ENCODE assay signal across 1 cellular context in the genomic region with DNA sequence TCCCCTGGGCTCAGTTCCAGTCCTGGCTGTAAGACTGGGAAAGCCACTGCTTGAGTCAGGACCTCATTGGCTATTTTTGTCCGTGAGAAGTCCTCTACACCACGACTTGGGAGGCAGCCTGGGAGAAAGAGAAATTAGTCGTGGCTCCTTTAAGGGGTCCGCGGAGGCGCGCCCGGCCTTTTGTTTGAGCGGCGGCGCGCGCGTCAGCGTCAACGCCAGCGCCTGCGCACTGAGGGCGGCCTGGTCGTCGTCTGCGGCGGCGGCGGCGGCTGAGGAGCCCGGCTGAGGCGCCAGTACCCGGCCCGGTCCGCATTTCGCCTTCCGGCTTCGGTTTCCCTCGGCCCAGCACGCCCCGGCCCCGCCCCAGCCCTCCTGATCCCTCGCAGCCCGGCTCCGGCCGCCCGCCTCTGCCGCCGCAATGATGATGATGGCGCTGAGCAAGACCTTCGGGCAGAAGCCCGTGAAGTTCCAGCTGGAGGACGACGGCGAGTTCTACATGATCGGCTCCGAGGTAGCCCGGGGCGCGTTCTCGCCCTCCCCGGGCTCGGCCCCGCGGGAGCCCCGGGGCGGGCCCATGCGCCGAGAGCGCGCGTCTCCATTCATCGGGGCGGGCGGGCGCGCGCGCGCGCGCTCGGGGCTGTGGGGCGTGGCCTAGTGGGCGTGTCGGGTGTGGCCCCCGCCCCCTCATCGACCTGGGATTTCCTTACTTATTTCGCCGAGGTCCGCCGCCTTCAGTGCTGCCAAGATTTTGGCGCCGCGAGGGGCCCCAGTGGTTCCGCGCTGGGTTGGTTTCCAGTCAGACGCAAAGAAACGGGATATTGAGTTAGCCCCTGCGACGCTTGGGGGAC.
TF ChIP-seq lines count a peak whose summit lies in the region.

TSS of gene SMARCB1 (plus strand) at position 215 of the 848 bp plus-strand sequence. CDS start at position 419, 204 bp downstream.

TF ChIP-seq in HEK293, 187 proteins besides CTCF, POLR2A, EP300 and RAD21 (continued from another document and continues in another):
- no peak for TF ChIP-seq ZNF518A (tag by site-specific recombination; conservative IDR thresholded peaks at IDR 0.05; ENCODE audit: low read depth)
- no peak for TF ChIP-seq ZIC2 (tag by site-specific recombination; IDR thresholded peaks at IDR 0.05)
- TF ChIP-seq ZNF362 (tag by site-specific recombination; IDR thresholded peaks at IDR 0.05): no peak
- TF ChIP-seq ZNF658 (tag by site-specific recombination; IDR thresholded peaks at IDR 0.05): no peak
- TF ChIP-seq ZNF677 (tag by site-specific recombination; IDR thresholded peaks at IDR 0.05): 0 out of 2 replicates have a peak, but pooled peaks have one; percentile 3
- TF ChIP-seq, protein P1, sequence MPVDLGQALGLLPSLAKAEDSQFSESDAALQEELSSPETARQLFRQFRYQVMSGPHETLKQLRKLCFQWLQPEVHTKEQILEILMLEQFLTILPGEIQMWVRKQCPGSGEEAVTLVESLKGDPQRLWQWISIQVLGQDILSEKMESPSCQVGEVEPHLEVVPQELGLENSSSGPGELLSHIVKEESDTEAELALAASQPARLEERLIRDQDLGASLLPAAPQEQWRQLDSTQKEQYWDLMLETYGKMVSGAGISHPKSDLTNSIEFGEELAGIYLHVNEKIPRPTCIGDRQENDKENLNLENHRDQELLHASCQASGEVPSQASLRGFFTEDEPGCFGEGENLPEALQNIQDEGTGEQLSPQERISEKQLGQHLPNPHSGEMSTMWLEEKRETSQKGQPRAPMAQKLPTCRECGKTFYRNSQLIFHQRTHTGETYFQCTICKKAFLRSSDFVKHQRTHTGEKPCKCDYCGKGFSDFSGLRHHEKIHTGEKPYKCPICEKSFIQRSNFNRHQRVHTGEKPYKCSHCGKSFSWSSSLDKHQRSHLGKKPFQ (tag by site-specific recombination; IDR thresholded peaks at IDR 0.05): no peak
- no peak for TF ChIP-seq KLF10 (tag by site-specific recombination; IDR thresholded peaks at IDR 0.05)
- TF ChIP-seq ZNF146 (tag by site-specific recombination; IDR thresholded peaks at IDR 0.05): no peak
- TF ChIP-seq ZNF777 (tag by site-specific recombination; IDR thresholded peaks at IDR 0.05; ENCODE audit: borderline replicate concordance): no peak
- TF ChIP-seq ZNF391 (tag by site-specific recombination; IDR thresholded peaks at IDR 0.05; ENCODE audit: borderline replicate concordance, low read depth): no peak
- TF ChIP-seq ZNF138 (tag by site-specific recombination; IDR thresholded peaks at IDR 0.05; ENCODE audit: borderline replicate concordance): no peak
- no peak for TF ChIP-seq ZSCAN23 (tag by site-specific recombination; IDR thresholded peaks at IDR 0.05)
- TF ChIP-seq, protein P2, sequence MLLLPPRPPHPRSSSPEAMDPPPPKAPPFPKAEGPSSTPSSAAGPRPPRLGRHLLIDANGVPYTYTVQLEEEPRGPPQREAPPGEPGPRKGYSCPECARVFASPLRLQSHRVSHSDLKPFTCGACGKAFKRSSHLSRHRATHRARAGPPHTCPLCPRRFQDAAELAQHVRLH (tag by site-specific recombination; IDR thresholded peaks at IDR 0.05): no peak
- peak; percentile 65 for TF ChIP-seq ZBTB8A (tag by site-specific recombination; IDR thresholded peaks at IDR 0.05)
- no peak for TF ChIP-seq GLI4 (tag by site-specific recombination; IDR thresholded peaks at IDR 0.05)
- no peak for TF ChIP-seq ZNF423 (tag by site-specific recombination; IDR thresholded peaks at IDR 0.05)
- TF ChIP-seq GFI1B (tag by site-specific recombination; IDR thresholded peaks at IDR 0.05): 0 out of 2 replicates have a peak, but pooled peaks have one; percentile 22
- no peak for TF ChIP-seq ZNF544 (tag by site-specific recombination; IDR thresholded peaks at IDR 0.05)
- no peak for TF ChIP-seq ZNF121 (tag by site-specific recombination; IDR thresholded peaks at IDR 0.05)
- no peak for TF ChIP-seq ZNF19 (tag by site-specific recombination; IDR thresholded peaks at IDR 0.05; ENCODE audit: low read depth)
- peak; percentile 99 for TF ChIP-seq KLF9 (tag by site-specific recombination; IDR thresholded peaks at IDR 0.05; ENCODE audit: low read depth)
- no peak for TF ChIP-seq ZSCAN5A (tag by site-specific recombination; IDR thresholded peaks at IDR 0.05)
- TF ChIP-seq ZNF10 (tag by site-specific recombination; IDR thresholded peaks at IDR 0.05): no peak
- no peak for TF ChIP-seq ZNF426 (tag by site-specific recombination; IDR thresholded peaks at IDR 0.05)
- no peak for TF ChIP-seq ZNF148 (tag by site-specific recombination; IDR thresholded peaks at IDR 0.05; ENCODE audit: borderline replicate concordance)
- TF ChIP-seq ZNF776 (tag by site-specific recombination; IDR thresholded peaks at IDR 0.05; ENCODE audit: borderline replicate concordance): no peak
- TF ChIP-seq ZNF792 (tag by site-specific recombination; IDR thresholded peaks at IDR 0.05): no peak
- TF ChIP-seq ZFHX2 (tag by site-specific recombination; conservative IDR thresholded peaks at IDR 0.05): peak; percentile 67
- no peak for TF ChIP-seq ZNF514 (tag by site-specific recombination; IDR thresholded peaks at IDR 0.05)
- no peak for TF ChIP-seq ZNF473 (tag by site-specific recombination; IDR thresholded peaks at IDR 0.05)
- no peak for TF ChIP-seq ZBTB7A (tag by site-specific recombination; IDR thresholded peaks at IDR 0.05; ENCODE audit: low read depth)
- TF ChIP-seq ZNF274 (IDR thresholded peaks at IDR 0.05; ENCODE audit: low read length): no peak
- TF ChIP-seq ZNF274 (tag by site-specific recombination; IDR thresholded peaks at IDR 0.05; ENCODE audit: borderline replicate concordance): no peak
- no peak; the same call in 1 of the 2 replicates for TF ChIP-seq MEIS1 (CRISPR knock-in tag; IDR thresholded peaks at IDR 0.05; ENCODE audit: borderline replicate concordance)
- no peak for TF ChIP-seq TRIM28 (IDR thresholded peaks at IDR 0.05; ENCODE audit: borderline replicate concordance, low read length)
- TF ChIP-seq SALL2 (tag by site-specific recombination; IDR thresholded peaks at IDR 0.05; ENCODE audit: borderline replicate concordance): no peak
- no peak for TF ChIP-seq ZNF843 (tag by site-specific recombination; IDR thresholded peaks at IDR 0.05)
- no peak for TF ChIP-seq ZNF501 (tag by site-specific recombination; IDR thresholded peaks at IDR 0.05)
- TF ChIP-seq, protein P3, sequence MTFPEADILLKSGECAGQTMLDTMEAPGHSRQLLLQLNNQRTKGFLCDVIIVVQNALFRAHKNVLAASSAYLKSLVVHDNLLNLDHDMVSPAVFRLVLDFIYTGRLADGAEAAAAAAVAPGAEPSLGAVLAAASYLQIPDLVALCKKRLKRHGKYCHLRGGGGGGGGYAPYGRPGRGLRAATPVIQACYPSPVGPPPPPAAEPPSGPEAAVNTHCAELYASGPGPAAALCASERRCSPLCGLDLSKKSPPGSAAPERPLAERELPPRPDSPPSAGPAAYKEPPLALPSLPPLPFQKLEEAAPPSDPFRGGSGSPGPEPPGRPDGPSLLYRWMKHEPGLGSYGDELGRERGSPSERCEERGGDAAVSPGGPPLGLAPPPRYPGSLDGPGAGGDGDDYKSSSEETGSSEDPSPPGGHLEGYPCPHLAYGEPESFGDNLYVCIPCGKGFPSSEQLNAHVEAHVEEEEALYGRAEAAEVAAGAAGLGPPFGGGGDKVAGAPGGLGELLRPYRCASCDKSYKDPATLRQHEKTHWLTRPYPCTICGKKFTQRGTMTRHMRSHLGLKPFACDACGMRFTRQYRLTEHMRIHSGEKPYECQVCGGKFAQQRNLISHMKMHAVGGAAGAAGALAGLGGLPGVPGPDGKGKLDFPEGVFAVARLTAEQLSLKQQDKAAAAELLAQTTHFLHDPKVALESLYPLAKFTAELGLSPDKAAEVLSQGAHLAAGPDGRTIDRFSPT (tag by site-specific recombination; IDR thresholded peaks at IDR 0.05): no peak
- TF ChIP-seq ZSCAN16 (tag by site-specific recombination; IDR thresholded peaks at IDR 0.05): no peak
- no peak for TF ChIP-seq IKZF3 (tag by site-specific recombination; IDR thresholded peaks at IDR 0.05)
- TF ChIP-seq KLF8 (tag by site-specific recombination; IDR thresholded peaks at IDR 0.05): peak; percentile 93
- TF ChIP-seq, protein P4, sequence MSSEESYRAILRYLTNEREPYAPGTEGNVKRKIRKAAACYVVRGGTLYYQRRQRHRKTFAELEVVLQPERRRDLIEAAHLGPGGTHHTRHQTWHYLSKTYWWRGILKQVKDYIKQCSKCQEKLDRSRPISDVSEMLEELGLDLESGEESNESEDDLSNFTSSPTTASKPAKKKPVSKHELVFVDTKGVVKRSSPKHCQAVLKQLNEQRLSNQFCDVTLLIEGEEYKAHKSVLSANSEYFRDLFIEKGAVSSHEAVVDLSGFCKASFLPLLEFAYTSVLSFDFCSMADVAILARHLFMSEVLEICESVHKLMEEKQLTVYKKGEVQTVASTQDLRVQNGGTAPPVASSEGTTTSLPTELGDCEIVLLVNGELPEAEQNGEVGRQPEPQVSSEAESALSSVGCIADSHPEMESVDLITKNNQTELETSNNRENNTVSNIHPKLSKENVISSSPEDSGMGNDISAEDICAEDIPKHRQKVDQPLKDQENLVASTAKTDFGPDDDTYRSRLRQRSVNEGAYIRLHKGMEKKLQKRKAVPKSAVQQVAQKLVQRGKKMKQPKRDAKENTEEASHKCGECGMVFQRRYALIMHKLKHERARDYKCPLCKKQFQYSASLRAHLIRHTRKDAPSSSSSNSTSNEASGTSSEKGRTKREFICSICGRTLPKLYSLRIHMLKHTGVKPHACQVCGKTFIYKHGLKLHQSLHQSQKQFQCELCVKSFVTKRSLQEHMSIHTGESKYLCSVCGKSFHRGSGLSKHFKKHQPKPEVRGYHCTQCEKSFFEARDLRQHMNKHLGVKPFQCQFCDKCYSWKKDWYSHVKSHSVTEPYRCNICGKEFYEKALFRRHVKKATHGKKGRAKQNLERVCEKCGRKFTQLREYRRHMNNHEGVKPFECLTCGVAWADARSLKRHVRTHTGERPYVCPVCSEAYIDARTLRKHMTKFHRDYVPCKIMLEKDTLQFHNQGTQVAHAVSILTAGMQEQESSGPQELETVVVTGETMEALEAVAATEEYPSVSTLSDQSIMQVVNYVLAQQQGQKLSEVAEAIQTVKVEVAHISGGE (tag by site-specific recombination; conservative IDR thresholded peaks at IDR 0.05; ENCODE audit: low read depth): no peak
